Comparison of ENCODE assay signal across 8 cellular contexts in genomic region chr3:12891985-12892839, GRCh38. TPM values are rescaled to one million over a fixed set of nuclear protein-coding genes. Genes with fewer than 3 reads are reported as not detected.
DNase-seq lines count a peak whose midpoint lies in the region; ATAC-seq, FAIRE-seq and TF ChIP-seq lines count a peak whose summit lies in the region.

No MANE protein-coding gene starts in this region.

- peak; percentile 87 for FAIRE-seq in GM18507 (lab: Jason Lieb, UNC)

- no peaks in the 10 kb centered on the region for H3K36me3 Mint-ChIP-seq in stimulated activated memory B cell treated with anti-CD40 and anti-IgM and Interleukin-4, amounts not matched to agents 10 μg/mL and 1 μg/mL and 100 μg/mL, for 72 hours

- peak overlapping the region; percentile 16 for H3K4me3 Mint-ChIP-seq in stimulated activated memory B cell treated with anti-CD40 and anti-IgM and Interleukin-4, amounts not matched to agents 10 μg/mL and 1 μg/mL and 100 μg/mL, for 72 hours

- H3K27me3 Mint-ChIP-seq in stimulated activated memory B cell treated with anti-CD40 and anti-IgM and Interleukin-4, amounts not matched to agents 10 μg/mL and 1 μg/mL and 100 μg/mL, for 72 hours: peaks cover 24% of the 10 kb centered on the region

- BruUV-seq in A673 (replicated peaks; lab: Mats Ljungman, UMichigan): no TSS peak

- no peaks in the 10 kb centered on the region for H3K36me3 ChIP-seq in A673 (ENCODE audit: insufficient read depth, low read length, poor library complexity, severe bottlenecking)

- CTCF ChIA-PET in A673 (lab: Charles Lee): interaction anchor here (0.6 kb wide), 2 partner anchors 115 to 408 kb away, joined by 4 to 5 read pairs; partner anchors contain the start of gene TSEN2

- H3K27ac ChIP-seq in A673 (ENCODE audit: low read depth, low read length, poor library complexity, severe bottlenecking): no peak overlapping the region

- peaks cover 25% of the 10 kb centered on the region for H3K4me1 Mint-ChIP-seq in stimulated activated memory B cell treated with anti-CD40 and anti-IgM and Interleukin-4, amounts not matched to agents 10 μg/mL and 1 μg/mL and 100 μg/mL, for 72 hours

- no peak overlapping the region for H3K4me3 ChIP-seq in A673 (ENCODE audit: low read depth, low read length, poor library complexity, severe bottlenecking)

- H3K27me3 ChIP-seq in A673 (replicated peaks; ENCODE audit: insufficient read depth, low read depth, low read length, poor library complexity): no peaks in the 10 kb centered on the region

- intact Hi-C loops in A673 (cut with micrococcal nuclease; ENCODE audit: unreplicated experiment): loop anchor here (1.0 to 10.0 kb wide), 5 partner anchors 24 to 757 kb away; no protein-coding TSS in a partner anchor

- peak; percentile 90 for TF ChIP-seq CTCF in A673 (conservative IDR thresholded peaks at IDR 0.05; ENCODE audit: low read depth, low read length)

- POLR2A ChIA-PET in A673 (lab: Charles Lee; ENCODE audit: low non-redundant PET): no interaction called here

- H3K9me3 ChIP-seq in A673 (ENCODE audit: low read depth, low read length, poor library complexity, severe bottlenecking): no peaks in the 10 kb centered on the region

- ATAC-seq in stimulated activated memory B cell treated with anti-CD40 and anti-IgM and Interleukin-4, amounts not matched to agents 10 μg/mL and 1 μg/mL and 100 μg/mL, for 72 hours: peak; percentile 42
- ATAC-seq in HG03280 (IDR thresholded peaks at IDR 0.05; ENCODE audit: unreplicated experiment): no peak

- H3K4me1 ChIP-seq in A673 (ENCODE audit: insufficient read depth, low read length, poor library complexity, severe bottlenecking): peaks cover 4% of the 10 kb centered on the region

- DNase-seq in A673 (ENCODE audit: low spot score) (peak; percentile 78), GM18507 (ENCODE audit: extremely low spot score, insufficient read length, low read depth) (peak; percentile 44), NCI-H2227 treated with DMSO at 0.1 percent for 48 hours (lab: John Stamatoyannopoulos, UW) (peak; percentile 72), ecto neural progenitor cell (ENCODE audit: low spot score) (peak; percentile 66), medulla oblongata (ENCODE audit: extremely low spot score) (peak; percentile 89)
- DNase-seq in activated CD4-positive, alpha-beta T cell treated with anti-CD3 and anti-CD28 coated beads for 4 hours: peak; percentile 37 to 49

- H3K27ac Mint-ChIP-seq in stimulated activated memory B cell treated with anti-CD40 and anti-IgM and Interleukin-4, amounts not matched to agents 10 μg/mL and 1 μg/mL and 100 μg/mL, for 72 hours: no peak overlapping the region

- no peaks in the 10 kb centered on the region for H3K9me3 Mint-ChIP-seq in stimulated activated memory B cell treated with anti-CD40 and anti-IgM and Interleukin-4, amounts not matched to agents 10 μg/mL and 1 μg/mL and 100 μg/mL, for 72 hours

RNA-seq across cellular contexts. Expression of gene RPL32, which starts 50.8 kb away (rescaled TPM):
- 1,684 and 1,701 TPM in 2 replicates for total RNA-seq in A673 (2021)
